ENCODE assay signal across 20 cellular contexts in the genomic region with DNA sequence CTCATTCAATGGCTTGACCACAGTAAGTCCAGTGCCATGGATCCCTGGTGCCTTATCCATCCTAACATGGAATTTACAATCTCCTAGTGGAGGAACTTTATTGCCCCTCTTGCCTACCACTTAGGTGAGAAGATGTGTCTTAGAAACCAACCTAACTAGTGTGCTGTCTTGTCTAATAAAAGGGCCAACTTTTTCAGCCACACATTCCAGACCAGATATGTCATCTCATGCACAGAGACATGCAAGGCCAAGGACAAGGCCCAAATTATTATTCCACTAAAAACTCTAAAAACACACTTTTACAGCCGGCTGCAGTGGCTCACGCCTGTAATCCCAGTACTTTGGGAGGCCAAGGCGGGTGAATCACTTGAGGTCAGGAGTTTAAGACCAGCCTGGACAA. TPM values are rescaled to one million over a fixed set of nuclear protein-coding genes. Genes with fewer than 3 reads are reported as not detected.
A peak's percentile ranks its signal among the peaks of the same experiment; 100 is the strongest.
DNase-seq lines count a peak whose midpoint lies in the region; ATAC-seq, FAIRE-seq and TF ChIP-seq lines count a peak whose summit lies in the region.
"Had no signal": no experiment of that assay in that cellular context is flagged by ENCODE, and none has a peak within 500 bp of the region (broad histone marks: within the 10 kb centered on the region; RNA-seq: fewer than 3 reads in every experiment).

No MANE protein-coding gene starts in this region.

- intact Hi-C loops in sciatic nerve (cut with DNase I) (no loop called here), pancreas (cut with DNase I) (no loop called here)

- H3K9me3 ChIP-seq in pancreas, result no peaks in the 10 kb centered on the region
- H3K9me3 ChIP-seq: adrenal gland, Caco-2, left ventricle myocardium inferior, psoas muscle had no signal

- TF ChIP-seq CTCF in foreskin keratinocyte (conservative IDR thresholded peaks at IDR 0.05), result no peak
- TF ChIP-seq CTCF in pancreas (IDR thresholded peaks at IDR 0.05), result no peak

- no peak overlapping the region for H3K4me3 ChIP-seq in pancreas
- H3K4me3 ChIP-seq: adrenal gland, left ventricle myocardium inferior, neural progenitor cell, psoas muscle, skin epidermis had no signal

- DNase-seq in GM04504 (ENCODE audit: low read depth), result peak; percentile 17
- peak; percentile 31 for DNase-seq in amniotic epithelial cell (ENCODE audit: low read depth)
- DNase-seq in foreskin keratinocyte, result peak in 1 of 2 donors; percentile 44
- peak; percentile 20 for DNase-seq in urothelium cell line (ENCODE audit: low spot score)
- no peak for DNase-seq in sciatic nerve (ENCODE audit: low spot score)
- no peak for DNase-seq in NCI-H526 treated with DMSO at 0.1 percent for 48 hours (lab: John Stamatoyannopoulos, UW)
- no peak for DNase-seq in pancreas
- DNase-seq: activated CD4-positive, alpha-beta T cell treated with anti-CD3 and anti-CD28 coated beads for 48 hours; activated effector memory CD4-positive, alpha-beta T cell treated with Interleukin-2 at 50 U/mL for 16 hours; Caco-2; caudate nucleus; erythroblast; left ventricle myocardium inferior; NCI-H524; psoas muscle; stimulated activated naive CD4-positive, alpha-beta T cell treated with Interleukin-2 at 50 U/mL for 16 hours had no signal

- no peaks in the 10 kb centered on the region for H3K27me3 ChIP-seq in foreskin keratinocyte
- peaks cover 0 to 3% (median 0%) of the 10 kb centered on the region in 4 donors for H3K27me3 ChIP-seq in pancreas
- H3K27me3 ChIP-seq: neural progenitor cell had no signal

- H3K4me1 ChIP-seq in foreskin keratinocyte (no peaks in the 10 kb centered on the region), pancreas (no peaks in the 10 kb centered on the region)
- H3K4me1 ChIP-seq: adrenal gland, left ventricle myocardium inferior, neural progenitor cell, psoas muscle had no signal

- H3K36me3 ChIP-seq in pancreas, result no peaks in the 10 kb centered on the region
- H3K36me3 ChIP-seq: adrenal gland, left ventricle myocardium inferior, neural progenitor cell had no signal

- WGBS in pancreas, 2 donors, result 86% methylated on average over 3 of the region's 3 CpGs

- ATAC-seq in foreskin keratinocyte, result peak; percentile 61
- ATAC-seq in sciatic nerve, result no peak
- ATAC-seq in pancreas, result no peak
- ATAC-seq: HepG2, psoas muscle had no signal

- H3K27ac ChIP-seq in foreskin keratinocyte, result no peak overlapping the region
- H3K27ac ChIP-seq in pancreas, result no peak overlapping the region
- H3K27ac ChIP-seq: left ventricle myocardium inferior, neural progenitor cell, psoas muscle, skin epidermis had no signal

- FAIRE-seq in urothelium cell line (lab: Jason Lieb, UNC) (no peak), pancreas (lab: Jason Lieb, UNC) (no peak)
- FAIRE-seq: HepG2 had no signal

RNA-seq across cellular contexts. Expression of gene PRDX4, which starts 10.6 kb away (rescaled TPM):
- total RNA-seq in foreskin keratinocyte, result 106 and 109 TPM in 2 replicates
- polyA plus RNA-seq in foreskin keratinocyte, result 136 and 140 TPM in 2 replicates
- total RNA-seq in sciatic nerve, result 53.8 TPM
- 100 to 1,000 TPM; 128 to 222 (median 179) TPM for total RNA-seq in pancreas
- polyA plus RNA-seq in pancreas, result 100 to 1,000 TPM in 1 of 2 donors, 10 to 100 TPM in 1; 48.4 to 119 TPM

Comparison
In these comparisons a context has a peak if more than half of its experiments do, and no peak if none do; other contexts are left out.
1. DNase-seq: peak in GM04504 (single experiment), amniotic epithelial cell (single experiment) and urothelium cell line (single experiment); none in sciatic nerve (single experiment), NCI-H526 treated with DMSO at 0.1 percent for 48 hours (single experiment) and pancreas (0 of 6).